ENCODE assay signal across 10 cellular contexts in genomic region chr10:80540644-80541143, GRCh38. TPM values are rescaled to one million over a fixed set of nuclear protein-coding genes. Genes with fewer than 3 reads are reported as not detected.
DNase-seq lines count a peak whose midpoint lies in the region; ATAC-seq, FAIRE-seq and TF ChIP-seq lines count a peak whose summit lies in the region.
"Had no signal": no experiment of that assay in that cellular context is flagged by ENCODE, and none has a peak within 500 bp of the region (broad histone marks: within the 10 kb centered on the region; RNA-seq: fewer than 3 reads in every experiment).

No MANE protein-coding gene starts in this region.

- peak overlapping the region in 7 of 12 donors; percentile 12 to 33 (median 23) for H3K4me3 ChIP-seq in heart left ventricle
- no peak overlapping the region for H3K4me3 ChIP-seq in K562
- H3K4me3 ChIP-seq in upper lobe of right lung = peak overlapping the region; percentile 14
- no peak overlapping the region for H3K4me3 ChIP-seq in stomach

- ATAC-seq in heart left ventricle = peak in 2 of 4 donors; percentile 15 to 66
- peak; percentile 53 for ATAC-seq in HG02970 (IDR thresholded peaks at IDR 0.05; ENCODE audit: low FRiP score, unreplicated experiment)
- ATAC-seq in K562 = no peak
- ATAC-seq in upper lobe of right lung = peak; percentile 37

- H3K36me3 ChIP-seq in heart left ventricle (no peaks in the 10 kb centered on the region), K562 (ENCODE audit: control insufficient read depth, insufficient read depth, low read length) (no peaks in the 10 kb centered on the region), upper lobe of right lung (no peaks in the 10 kb centered on the region), stomach (no peaks in the 10 kb centered on the region)
- H3K36me3 ChIP-seq: gastroesophageal sphincter had no signal

- TF ChIP-seq RAD21 in K562 (CRISPR knock-in tag; conservative IDR thresholded peaks at IDR 0.05 in 1 of 2, IDR thresholded peaks at IDR 0.05 in 1 of 2) = no peak

- no peaks in the 10 kb centered on the region for H3K79me2 ChIP-seq in K562 (ENCODE audit: control insufficient read depth, insufficient read depth, low read length)

- DNase-seq in heart left ventricle (no peak), cardiac septum (ENCODE audit: low spot score) (no peak), K562 (ENCODE audit: extremely low read depth in 1 of 4, low spot score in 3 of 4) (no peak), upper lobe of right lung (no peak), stomach (no peak), GM19238 (ENCODE audit: insufficient read length, low spot score) (no peak)
- no peak for DNase-seq in activated effector memory CD4-positive, alpha-beta T cell treated with anti-CD3 and anti-CD28 coated beads, Interleukin-2, amount 50 U/mL, for 16 hours
- DNase-seq: activated naive CD4-positive, alpha-beta T cell treated with anti-CD3 and anti-CD28 coated beads, Interleukin-2, amount 10 ng/mL, durations not matched to agents 7 days and 5 days had no signal

- no TSS peak for BruUV-seq in K562 (replicated peaks; lab: Mats Ljungman, UMichigan)

- 52 to 64% (median 55%) methylated on average over 13 of the region's 13 CpGs for WGBS in heart left ventricle, 4 donors
- WGBS in K562 (ENCODE audit: insufficient coverage, low coverage, missing lambda C conversion rate) = 1% methylated on average over 13 of the region's 13 CpGs
- WGBS in stomach, 5 donors = 46 to 67% (median 55%) methylated on average over 13 of the region's 13 CpGs

- TF ChIP-seq EP300 in K562 (IDR thresholded peaks at IDR 0.05; ENCODE audit: low read length) (no peak), stomach (IDR thresholded peaks at IDR 0.05) (no peak)

- POLR2A ChIA-PET in K562 (lab: Yijun Ruan, JAX) = interaction anchor here (0.6 to 0.8 kb wide), 2 partner anchors 21 to 1186 kb away, joined by 3 to 4 read pairs; no protein-coding TSS in a partner anchor

- CTCF ChIA-PET in K562 (lab: Yijun Ruan, JAX; ENCODE audit: low intra/inter-chr PET ratio) = no interaction called here

- FAIRE-seq in K562 (lab: Jason Lieb, UNC) = no peak

- H3K9me3 ChIP-seq in heart left ventricle (no peaks in the 10 kb centered on the region), K562 (replicated peaks; ENCODE audit: control insufficient read depth, insufficient read depth, low read depth, low read length) (peaks cover 2% of the 10 kb centered on the region; the same call in 1 of the 2 replicates), upper lobe of right lung (no peaks in the 10 kb centered on the region), stomach (no peaks in the 10 kb centered on the region)
- H3K9me3 ChIP-seq: gastroesophageal sphincter had no signal

- H2AFZ ChIP-seq in K562 (ENCODE audit: low read depth, low read length) = no peak overlapping the region

- 0 out of 4 replicates have a peak overlapping the region, but pooled peaks of 1 of the 2 experiments have one; percentile 16 for H3K9ac ChIP-seq in K562 (ENCODE audit: insufficient read depth in 1 of 2, low read depth in 2 of 2, low read length in 2 of 2)

- H3K9me1 ChIP-seq in K562 (ENCODE audit: control insufficient read depth, insufficient read depth, low read length) = no peaks in the 10 kb centered on the region

- intact Hi-C loops in heart left ventricle (cut with DNase I) (no loop called here), cardiac septum (cut with DNase I) (no loop called here), K562 (cut with micrococcal nuclease) (no loop called here), upper lobe of right lung (cut with DNase I) (no loop called here), stomach (cut with DNase I; ENCODE audit: low total_unique reads) (no loop called here)

- TF ChIP-seq CTCF in heart left ventricle (IDR thresholded peaks at IDR 0.05) (no peak), K562 (IDR thresholded peaks at IDR 0.05 in 2 of 3, conservative IDR thresholded peaks at IDR 0.05 in 1 of 3; ENCODE audit: insufficient read depth in 2 of 3, low read depth in 1 of 3, low read length in 3 of 3) (no peak), upper lobe of right lung (IDR thresholded peaks at IDR 0.05) (no peak), stomach (IDR thresholded peaks at IDR 0.05) (no peak)

- H3K27me3 ChIP-seq in heart left ventricle (no peaks in the 10 kb centered on the region), K562 (ENCODE audit: control insufficient read depth in 2 of 2, insufficient read depth in 2 of 2, low read length in 2 of 2) (peaks cover 42 to 67% of the 10 kb centered on the region in 2 experiments), upper lobe of right lung (no peaks in the 10 kb centered on the region), stomach (no peaks in the 10 kb centered on the region)

- TF ChIP-seq POLR2A in heart left ventricle (IDR thresholded peaks at IDR 0.05) = no peak
- TF ChIP-seq POLR2A in K562 (conservative IDR thresholded peaks at IDR 0.05) = no peak
- TF ChIP-seq POLR2A in stomach (IDR thresholded peaks at IDR 0.05) = no peak

- H3K4me1 ChIP-seq in heart left ventricle = peaks cover 0 to 36% (median 19%) of the 10 kb centered on the region in 12 donors
- H3K4me1 ChIP-seq in K562 (replicated peaks in 1 of 2; ENCODE audit: control insufficient read depth in 2 of 2, insufficient read depth in 2 of 2, low read length in 2 of 2) = peaks cover 8 to 19% of the 10 kb centered on the region in 2 experiments; a peak in 4 of 5 replicates
- H3K4me1 ChIP-seq in upper lobe of right lung = peaks cover 11% of the 10 kb centered on the region
- H3K4me1 ChIP-seq in stomach = peaks cover 2 to 8% (median 5%) of the 10 kb centered on the region in 4 donors

- H4K20me1 ChIP-seq in K562 (replicated peaks; ENCODE audit: control insufficient read depth, insufficient read depth, low read length) = peaks cover 4% of the 10 kb centered on the region; the same call in 1 of the 2 replicates

- H3K27ac ChIP-seq in heart left ventricle = peak overlapping the region in 11 of 12 donors; percentile 43 to 89 (median 68)
- no peak overlapping the region for H3K27ac ChIP-seq in K562 (ENCODE audit: extremely low read depth, low read depth, low read length)
- no peak overlapping the region for H3K27ac ChIP-seq in upper lobe of right lung
- peak overlapping the region in 2 of 5 donors; percentile 28 to 54 for H3K27ac ChIP-seq in stomach

- in situ Hi-C loops in K562 (cut with MboI) = no loop called here

- H3K4me2 ChIP-seq in K562 (ENCODE audit: insufficient read depth, low read length) = peak overlapping the region; percentile 9; the same call in 1 of the 2 replicates

TF ChIP-seq in K562, 482 proteins besides CTCF, POLR2A, EP300 and RAD21 (continues in another document):
- TF ChIP-seq BMI1 (IDR thresholded peaks at IDR 0.05; ENCODE audit: low read length) = no peak
- no peak for TF ChIP-seq LARP7 (IDR thresholded peaks at IDR 0.05)
- TF ChIP-seq ZKSCAN3 (CRISPR knock-in tag; IDR thresholded peaks at IDR 0.05) = no peak
- no peak for TF ChIP-seq BDP1 (IDR thresholded peaks at IDR 0.05; ENCODE audit: insufficient read depth, insufficient read length)
- TF ChIP-seq PML (IDR thresholded peaks at IDR 0.05; ENCODE audit: low read length) = no peak
- no peak for TF ChIP-seq DLX4 (CRISPR knock-in tag; IDR thresholded peaks at IDR 0.05)
- no peak for TF ChIP-seq KDM2B (CRISPR knock-in tag; IDR thresholded peaks at IDR 0.05)
- TF ChIP-seq ZNF644 (tag; IDR thresholded peaks at IDR 0.05; ENCODE audit: low read depth) = no peak
- no peak for TF ChIP-seq HIVEP1 (CRISPR knock-in tag; IDR thresholded peaks at IDR 0.05)
- TF ChIP-seq ZNF140 (CRISPR knock-in tag; IDR thresholded peaks at IDR 0.05) = no peak
- TF ChIP-seq TBP (optimal IDR thresholded peaks at IDR 0.05; ENCODE audit: low read depth, low read length) = no peak
- TF ChIP-seq CXXC5 (CRISPR knock-in tag; IDR thresholded peaks at IDR 0.05) = no peak
- no peak for TF ChIP-seq POLR3G (IDR thresholded peaks at IDR 0.05; ENCODE audit: extremely low read depth, insufficient read length, insufficient replicate concordance)
- no peak for TF ChIP-seq ELF2 (CRISPR knock-in tag; IDR thresholded peaks at IDR 0.05)
- TF ChIP-seq SNRNP70 (optimal IDR thresholded peaks at IDR 0.05; ENCODE audit: low read depth, low read length) = no peak
- no peak for TF ChIP-seq MTF1 (CRISPR knock-in tag; IDR thresholded peaks at IDR 0.05; ENCODE audit: borderline replicate concordance)
- TF ChIP-seq ZFX (CRISPR knock-in tag; IDR thresholded peaks at IDR 0.05) = no peak

RNA-seq across cellular contexts. Expression of gene SH2D4B, which starts 3.0 kb away (rescaled TPM):
- under 1 TPM in 1 of 9 donors, not detected in 8; 0.19 TPM for total RNA-seq in heart left ventricle
- not detected for polyA plus RNA-seq in heart left ventricle
- not detected for total RNA-seq in cardiac septum
- total RNA-seq in K562 (2011; cell fraction: chromatin; rRNA removed; ENCODE audit: low replicate concordance) = 0.09 TPM in 1 of 2 replicates, not detected in the other
- total RNA-seq in K562 (2011; cell fraction: nucleolus; rRNA removed) = 0.26 TPM in 1 of 2 replicates, not detected in the other
- 0.22 TPM in 1 of 2 replicates, not detected in the other for total RNA-seq in K562 (2011; cell fraction: nucleoplasm; rRNA removed)
- total RNA-seq in K562 (2014; rRNA removed) = 0.29 TPM in 1 of 2 replicates, not detected in the other
- 0.04 TPM in 1 of 2 replicates, not detected in the other for total RNA-seq in K562 (2014; rRNA removed; fragmentation: Illumina TruSeq; extraction: Trizol)
- total RNA-seq in K562 (2015; rRNA removed; fragmentation: Illumina TruSeq; extraction: Trizol) = 0.04 TPM in 2 replicates
- total RNA-seq in K562 (2021) = 0.13 TPM in 1 of 2 replicates, not detected in the other
- 0.03 TPM in 1 of 2 replicates, not detected in the other for polyA plus RNA-seq in K562 (2011; rRNA removed)
- not detected in 2 replicates for polyA plus RNA-seq in K562 (2011; cell fraction: cytosol; rRNA removed)
- 0.03 TPM in 1 of 2 replicates, not detected in the other for polyA plus RNA-seq in K562 (2011; cell fraction: nucleus; rRNA removed)
- 0.05 and 0.06 TPM in 2 replicates for polyA plus RNA-seq in K562 (2012)
- not detected in 2 replicates for polyA plus RNA-seq in K562 (2014; fragmentation: Illumina TruSeq; extraction: Trizol)
- under 1 TPM in 1 of 2 experiments, not detected in 1; 0.14 TPM for polyA plus RNA-seq in K562 (2014; fragmentation: Nextera tagmentation; extraction: Ambion mirVana)
- not detected in 2 replicates for polyA plus RNA-seq in K562 (2014; rRNA removed)
- not detected in 2 replicates for polyA minus RNA-seq in K562 (2011; rRNA and poly(A)+ RNA removed)
- polyA minus RNA-seq in K562 (2011; cell fraction: cytosol; rRNA and poly(A)+ RNA removed) = not detected in 2 replicates
- not detected in 2 replicates for polyA minus RNA-seq in K562 (2011; cell fraction: nucleus; rRNA and poly(A)+ RNA removed)
- 0.43 TPM for total RNA-seq in upper lobe of right lung
- under 1 TPM in 1 of 5 donors, not detected in 4; 0.18 TPM for total RNA-seq in stomach
- under 1 TPM in 1 of 3 donors, not detected in 2; 0.03 TPM for polyA plus RNA-seq in stomach
- total RNA-seq: gastroesophageal sphincter had no signal

Comparison
In these comparisons a context has a peak if more than half of its experiments do, and no peak if none do; other contexts are left out.
1. H3K27ac ChIP-seq: peak in heart left ventricle (11 of 12); none in K562 (single experiment) and upper lobe of right lung (single experiment).
2. H3K4me3 ChIP-seq: peak in heart left ventricle (7 of 12) and upper lobe of right lung (single experiment); none in K562 (single experiment) and stomach (0 of 4).